Comparison of ENCODE assay signal across 1 cellular context in the genomic region with DNA sequence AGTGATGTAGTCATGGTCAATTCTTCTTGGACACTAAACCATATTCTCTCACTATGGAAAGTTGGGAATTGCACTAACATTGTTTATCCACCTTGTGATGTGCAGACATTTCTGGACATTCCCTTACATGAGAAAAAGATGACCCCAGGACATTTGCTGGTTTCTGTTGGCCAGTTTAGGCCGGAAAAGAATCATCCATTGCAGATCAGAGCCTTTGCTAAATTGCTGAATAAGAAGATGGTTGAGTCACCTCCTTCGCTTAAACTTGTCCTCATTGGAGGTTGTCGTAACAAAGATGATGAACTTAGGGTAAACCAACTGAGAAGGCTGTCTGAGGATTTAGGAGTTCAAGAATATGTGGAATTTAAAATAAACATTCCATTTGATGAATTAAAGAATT.
TF ChIP-seq lines count a peak whose summit lies in the region.

A gene with protein sequence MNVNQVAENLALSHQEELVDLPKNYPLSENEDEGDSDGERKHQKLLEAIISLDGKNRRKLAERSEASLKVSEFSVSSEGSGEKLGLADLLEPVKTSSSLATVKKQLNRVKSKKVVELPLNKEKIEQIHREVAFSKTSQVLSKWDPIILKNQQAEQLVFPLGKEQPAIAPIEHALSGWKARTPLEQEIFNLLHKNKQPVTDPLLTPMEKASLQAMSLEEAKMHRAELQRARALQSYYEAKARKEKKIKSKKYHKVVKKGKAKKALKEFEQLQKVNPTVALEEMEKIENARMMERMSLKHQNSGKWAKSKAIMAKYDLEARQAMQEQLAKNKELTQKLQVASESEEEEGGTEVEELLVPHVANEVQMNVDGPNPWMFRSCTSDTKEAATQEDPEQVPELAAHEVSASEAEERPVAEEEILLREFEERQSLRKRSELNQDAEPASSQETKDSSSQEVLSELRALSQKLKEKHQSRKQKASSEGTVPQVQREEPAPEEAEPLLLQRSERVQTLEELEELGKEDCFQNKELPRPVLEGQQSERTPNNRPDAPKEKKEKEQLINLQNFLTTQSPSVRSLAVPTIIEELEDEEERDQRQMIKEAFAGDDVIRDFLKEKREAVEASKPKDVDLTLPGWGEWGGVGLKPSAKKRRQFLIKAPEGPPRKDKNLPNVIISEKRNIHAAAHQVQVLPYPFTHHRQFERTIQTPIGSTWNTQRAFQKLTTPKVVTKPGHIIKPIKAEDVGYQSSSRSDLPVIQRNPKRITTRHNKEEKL (plus strand): TSS at position 211 of the 400 bp plus-strand sequence. CDS start 4,114 bp downstream, outside the sequence.

TF ChIP-seq in K562, 482 proteins besides CTCF, POLR2A, EP300 and RAD21:
- TF ChIP-seq, protein P1, sequence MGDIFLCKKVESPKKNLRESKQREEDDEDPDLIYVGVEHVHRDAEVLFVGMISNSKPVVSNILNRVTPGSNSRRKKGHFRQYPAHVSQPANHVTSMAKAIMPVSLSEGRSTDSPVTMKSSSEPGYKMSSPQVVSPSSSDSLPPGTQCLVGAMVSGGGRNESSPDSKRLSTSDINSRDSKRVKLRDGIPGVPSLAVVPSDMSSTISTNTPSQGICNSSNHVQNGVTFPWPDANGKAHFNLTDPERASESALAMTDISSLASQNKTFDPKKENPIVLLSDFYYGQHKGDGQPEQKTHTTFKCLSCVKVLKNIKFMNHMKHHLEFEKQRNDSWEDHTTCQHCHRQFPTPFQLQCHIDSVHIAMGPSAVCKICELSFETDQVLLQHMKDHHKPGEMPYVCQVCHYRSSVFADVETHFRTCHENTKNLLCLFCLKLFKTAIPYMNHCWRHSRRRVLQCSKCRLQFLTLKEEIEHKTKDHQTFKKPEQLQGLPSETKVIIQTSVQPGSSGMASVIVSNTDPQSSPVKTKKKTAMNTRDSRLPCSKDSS (IDR thresholded peaks at IDR 0.05; ENCODE audit: low read depth, partially characterized antibody) = no peak
- no peak for TF ChIP-seq ZNF282 (CRISPR knock-in tag; IDR thresholded peaks at IDR 0.05)
- TF ChIP-seq, protein P2, sequence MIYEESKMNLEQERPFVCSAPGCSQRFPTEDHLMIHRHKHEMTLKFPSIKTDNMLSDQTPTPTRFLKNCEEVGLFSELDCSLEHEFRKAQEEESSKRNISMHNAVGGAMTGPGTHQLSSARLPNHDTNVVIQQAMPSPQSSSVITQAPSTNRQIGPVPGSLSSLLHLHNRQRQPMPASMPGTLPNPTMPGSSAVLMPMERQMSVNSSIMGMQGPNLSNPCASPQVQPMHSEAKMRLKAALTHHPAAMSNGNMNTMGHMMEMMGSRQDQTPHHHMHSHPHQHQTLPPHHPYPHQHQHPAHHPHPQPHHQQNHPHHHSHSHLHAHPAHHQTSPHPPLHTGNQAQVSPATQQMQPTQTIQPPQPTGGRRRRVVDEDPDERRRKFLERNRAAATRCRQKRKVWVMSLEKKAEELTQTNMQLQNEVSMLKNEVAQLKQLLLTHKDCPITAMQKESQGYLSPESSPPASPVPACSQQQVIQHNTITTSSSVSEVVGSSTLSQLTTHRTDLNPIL (CRISPR knock-in tag; IDR thresholded peaks at IDR 0.05) = no peak
- no peak for TF ChIP-seq ZNF57 (CRISPR knock-in tag; IDR thresholded peaks at IDR 0.05)
